ENCODE assay signal across 26 cellular contexts in genomic region chr22:33865996-33866395, GRCh38. TPM values are rescaled to one million over a fixed set of nuclear protein-coding genes. Genes with fewer than 3 reads are reported as not detected.
DNase-seq lines count a peak whose midpoint lies in the region; ATAC-seq and TF ChIP-seq lines count a peak whose summit lies in the region.
"Had no signal": no experiment of that assay in that cellular context is flagged by ENCODE, and none has a peak within 500 bp of the region (broad histone marks: within the 10 kb centered on the region; RNA-seq: fewer than 3 reads in every experiment).

No MANE protein-coding gene starts in this region.

- H3K27me3 Mint-ChIP-seq in chondrocyte (ENCODE audit: low read depth) = no peaks in the 10 kb centered on the region

- H3K27me3 ChIP-seq in heart left ventricle (no peaks in the 10 kb centered on the region), WERI-Rb-1 (ENCODE audit: insufficient read depth, low read depth, severe bottlenecking) (no peaks in the 10 kb centered on the region), tibial artery (no peaks in the 10 kb centered on the region)
- H3K27me3 ChIP-seq: BE2C had no signal

- H3K36me3 ChIP-seq in heart left ventricle (no peaks in the 10 kb centered on the region), WERI-Rb-1 (no peaks in the 10 kb centered on the region), tibial artery (no peaks in the 10 kb centered on the region)
- H3K36me3 ChIP-seq: BE2C, HAP-1 had no signal

- peaks cover 26% of the 10 kb centered on the region for H3K4me1 Mint-ChIP-seq in chondrocyte (ENCODE audit: low read depth)

- intact Hi-C loops in heart left ventricle (cut with DNase I) (loop anchor here in 1 of 10 donors (5.0 kb wide), 1 partner anchor 51 kb away; no protein-coding TSS in a partner anchor), left cardiac atrium (cut with DNase I) (no loop called here), left colon (cut with DNase I, micrococcal nuclease) (no loop called here), tibial artery (cut with DNase I; ENCODE audit: low total_unique reads) (loop anchor here (5.0 kb wide), 1 partner anchor 1249 kb away; no protein-coding TSS in a partner anchor)

- no peaks in the 10 kb centered on the region for H3K36me3 Mint-ChIP-seq in chondrocyte (ENCODE audit: low read depth)

- H3K27ac ChIP-seq in heart left ventricle = peak overlapping the region in 11 of 12 donors; percentile 67 to 88 (median 84)
- peak overlapping the region; percentile 39 for H3K27ac ChIP-seq in WERI-Rb-1
- peak overlapping the region; percentile 81 to 82 for H3K27ac ChIP-seq in tibial artery

- H3K9me3 Mint-ChIP-seq in chondrocyte (ENCODE audit: low read depth) = no peaks in the 10 kb centered on the region

- DNase-seq in heart left ventricle (no peak), left cardiac atrium (no peak), WERI-Rb-1 (no peak), left colon (no peak), tibial artery (no peak), chondrocyte (ENCODE audit: low spot score) (no peak)
- no peak for DNase-seq in activated CD4-positive, alpha-beta T cell treated with anti-CD3 and anti-CD28 coated beads for 4 hours
- DNase-seq: 8988T; ACHN; BE2C; Calu3; DMS79 treated with DMSO at 0.1 percent for 48 hours; GF-D8; GOT3; KBM-7; MV-4-11; NCI-H1105; NCI-H1436 treated with DMSO at 0.1 percent for 48 hours; NCI-H187 treated with DMSO at 0.1 percent for 48 hours; NCI-H2171 treated with DMSO at 0.1 percent for 48 hours; NCI-H345; NCI-H748 treated with DMSO at 0.1 percent for 48 hours; NK-92 treated with Interleukin-12 subunit alpha and Interleukin-12 subunit beta, amount 100 ng/mL, for 24 hours; PC-3 had no signal

- no peak overlapping the region for H3K4me3 Mint-ChIP-seq in chondrocyte (ENCODE audit: unreplicated experiment)

- ATAC-seq in heart left ventricle = no peak
- no peak for ATAC-seq in left cardiac atrium
- ATAC-seq in left colon = peak; percentile 62
- no peak for ATAC-seq in GM18858 (IDR thresholded peaks at IDR 0.05; ENCODE audit: unreplicated experiment)
- ATAC-seq: PC-3 had no signal

- no peak overlapping the region for H3K27ac Mint-ChIP-seq in chondrocyte (ENCODE audit: unreplicated experiment)

- H3K9me3 ChIP-seq in heart left ventricle (no peaks in the 10 kb centered on the region), WERI-Rb-1 (ENCODE audit: severe bottlenecking) (peaks cover 3% of the 10 kb centered on the region), tibial artery (no peaks in the 10 kb centered on the region)
- H3K9me3 ChIP-seq: BE2C, HAP-1 had no signal

- H3K4me3 ChIP-seq in heart left ventricle (no peak overlapping the region), WERI-Rb-1 (ENCODE audit: low read depth, low read length) (no peak overlapping the region), tibial artery (no peak overlapping the region)
- H3K4me3 ChIP-seq: HAP-1 had no signal

- 97 to 100% (median 100%) methylated on average over 1 of the region's 1 CpG for WGBS in heart left ventricle, 4 donors

- H3K4me1 ChIP-seq in heart left ventricle (peaks cover 7 to 91% (median 44%) of the 10 kb centered on the region in 12 donors), tibial artery (peaks cover 0 to 69% (median 50%) of the 10 kb centered on the region in 4 donors)
- H3K4me1 ChIP-seq: BE2C, HAP-1 had no signal

- TF ChIP-seq POLR2A in heart left ventricle (IDR thresholded peaks at IDR 0.05) = no peak

- no peak for TF ChIP-seq CTCF in heart left ventricle (IDR thresholded peaks at IDR 0.05)
- TF ChIP-seq CTCF in WERI-Rb-1 (IDR thresholded peaks at IDR 0.05; ENCODE audit: low read depth, low read length) = no peak
- no peak for TF ChIP-seq CTCF in tibial artery (IDR thresholded peaks at IDR 0.05)
- no peak for TF ChIP-seq CTCF in chondrocyte (IDR thresholded peaks at IDR 0.05)

RNA-seq across cellular contexts. Expression of gene LARGE1, which starts 54.3 kb away (rescaled TPM):
- total RNA-seq in heart left ventricle (100 to 1,000 TPM in 8 of 9 donors, 10 to 100 TPM in 1; 92.9 to 211 (median 132) TPM), left cardiac atrium (100 to 1,000 TPM in 1 of 2 donors, 10 to 100 TPM in 1; 66.5 to 103 TPM), left colon (10 to 100 TPM; 51.6 to 69.6 TPM), chondrocyte (21.3 to 24.8 TPM (median 22.6 TPM) in 3 replicates)
- 10 to 100 TPM; 31.2 to 74.6 TPM for polyA plus RNA-seq in heart left ventricle
